6 cellular contexts compared by ENCODE assay signal in the genomic region with DNA sequence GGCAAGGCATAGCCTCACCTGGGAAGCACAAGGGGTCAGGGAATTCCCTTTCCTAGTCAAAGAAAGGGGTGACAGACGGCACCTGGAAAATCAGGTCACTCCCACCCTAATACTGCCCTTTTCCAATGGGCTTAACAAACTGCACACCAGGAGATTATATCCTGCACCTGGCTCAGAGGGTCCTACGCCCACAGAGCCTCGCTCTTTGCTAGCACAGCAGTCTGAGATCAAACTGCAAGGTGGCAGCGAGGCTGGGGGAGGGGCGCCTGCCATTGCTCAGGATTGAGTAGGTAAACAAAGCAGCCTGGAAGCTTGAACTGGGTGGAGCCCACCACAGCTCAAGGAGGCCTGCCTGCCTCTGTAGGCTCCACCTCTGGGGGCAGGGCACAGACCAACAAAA. TPM values are rescaled to one million over a fixed set of nuclear protein-coding genes. Genes with fewer than 3 reads are reported as not detected.
"Had no signal": no experiment of that assay in that cellular context is flagged by ENCODE, and none has a peak within 500 bp of the region (broad histone marks: within the 10 kb centered on the region; RNA-seq: fewer than 3 reads in every experiment).

No MANE protein-coding gene starts in this region.

RNA-seq across cellular contexts. Expression of gene RAB3C, which starts 9.9 kb away (rescaled TPM):
- total RNA-seq: OCI-LY7, PC-3, PC-9, RPMI7951, SJCRH30, SJSA1 had no signal
